Comparison of ENCODE assay signal across 14 cellular contexts in genomic region chrX:12958059-12958458, GRCh38. TPM values are rescaled to one million over a fixed set of nuclear protein-coding genes. Genes with fewer than 3 reads are reported as not detected.
DNase-seq lines count a peak whose midpoint lies in the region; ATAC-seq and TF ChIP-seq lines count a peak whose summit lies in the region.
"Had no signal": no experiment of that assay in that cellular context is flagged by ENCODE, and none has a peak within 500 bp of the region (broad histone marks: within the 10 kb centered on the region; RNA-seq: fewer than 3 reads in every experiment).

No MANE protein-coding gene starts in this region.

- H3K4me1 Mint-ChIP-seq in activated naive CD4-positive, alpha-beta T cell treated with anti-CD3 and anti-CD28 coated beads, Interleukin-2, amount 10 ng/mL, durations not matched to agents 7 days and 5 days, result peaks cover 76% of the 10 kb centered on the region

- H3K4me2 ChIP-seq in OCI-LY7 (ENCODE audit: low read length), result peak overlapping the region; percentile 84

- H3K4me3 ChIP-seq in OCI-LY7 (ENCODE audit: low read depth, low read length, poor library complexity, severe bottlenecking) (peak overlapping the region; percentile 50), colonic mucosa (no peak overlapping the region), transverse colon (no peak overlapping the region)
- H3K4me3 ChIP-seq: gastroesophageal sphincter, skin epidermis, uterus had no signal

- TF ChIP-seq EP300 in transverse colon (IDR thresholded peaks at IDR 0.05; ENCODE audit: low read depth), result no peak

- TF ChIP-seq CTCF in OCI-LY7 (conservative IDR thresholded peaks at IDR 0.05; ENCODE audit: low read length), result no peak
- TF ChIP-seq CTCF in colonic mucosa (IDR thresholded peaks at IDR 0.05), result no peak
- TF ChIP-seq CTCF in transverse colon (IDR thresholded peaks at IDR 0.05), result no peak
- no peak for TF ChIP-seq CTCF in GM13976 (IDR thresholded peaks at IDR 0.05; ENCODE audit: borderline replicate concordance, control extremely low read depth, extremely low read depth, insufficient read depth, missing control alignments)

- intact Hi-C loops in OCI-LY7 (cut with micrococcal nuclease; ENCODE audit: unreplicated experiment) (loop anchor here (5.0 kb wide), 2 partner anchors 91 to 774 kb away; partner anchors contain the start of genes OFD1, TLR7 and TRAPPC2), colonic mucosa (cut with DNase I) (no loop called here), transverse colon (cut with DNase I; ENCODE audit: low total_unique reads) (no loop called here)

- H3K9me3 Mint-ChIP-seq in activated naive CD4-positive, alpha-beta T cell treated with anti-CD3 and anti-CD28 coated beads, Interleukin-2, amount 10 ng/mL, durations not matched to agents 7 days and 5 days, result no peaks in the 10 kb centered on the region

- ATAC-seq in HG03139 (IDR thresholded peaks at IDR 0.05; ENCODE audit: unreplicated experiment), result no peak
- no peak for ATAC-seq in GM18868 (IDR thresholded peaks at IDR 0.05; ENCODE audit: unreplicated experiment)
- ATAC-seq: gastroesophageal sphincter, left cardiac atrium had no signal

- H3K79me2 ChIP-seq in OCI-LY7 (ENCODE audit: insufficient read depth, low read depth, low read length), result no peaks in the 10 kb centered on the region

- peak overlapping the region; percentile 34; the same call in 1 of the 2 replicates for H2AFZ ChIP-seq in OCI-LY7 (ENCODE audit: low read length)

- no peak overlapping the region for H3K9ac ChIP-seq in colonic mucosa (ENCODE audit: low read depth in 2 of 2, low read length in 2 of 2)

- no TSS peak for BruUV-seq in OCI-LY7 (replicated peaks; lab: Mats Ljungman, UMichigan)

- POLR2A ChIA-PET in OCI-LY7 (lab: Charles Lee), result interaction anchor here (0.6 to 6.2 kb wide), 13 partner anchors 12 to 747 kb away, joined by 3 to 148 read pairs (median 4); partner anchors contain the start of genes TCEANC, TLR7 and TMSB4X

- H3K27ac ChIP-seq in OCI-LY7 (ENCODE audit: low read depth, low read length, poor library complexity, severe bottlenecking) (peak overlapping the region; percentile 100), colonic mucosa (peak overlapping the region; percentile 64), transverse colon (peak overlapping the region; percentile 60 to 83 (median 79))

- H3K36me3 Mint-ChIP-seq in activated naive CD4-positive, alpha-beta T cell treated with anti-CD3 and anti-CD28 coated beads, Interleukin-2, amount 10 ng/mL, durations not matched to agents 7 days and 5 days, result peaks cover 6% of the 10 kb centered on the region

- H4K20me1 ChIP-seq in OCI-LY7 (ENCODE audit: insufficient read depth, low read length), result no peaks in the 10 kb centered on the region

- H3K27ac Mint-ChIP-seq in activated naive CD4-positive, alpha-beta T cell treated with anti-CD3 and anti-CD28 coated beads, Interleukin-2, amount 10 ng/mL, durations not matched to agents 7 days and 5 days, result peak overlapping the region; percentile 99

- WGBS in transverse colon (ENCODE audit: low coverage in 1 of 2), 2 donors, result 59% methylated on average over 5 of the region's 5 CpGs; no CpG with 5 or more reads in 1 of the 2 donors

- CTCF ChIA-PET in activated naive CD4-positive, alpha-beta T cell treated with anti-CD3 and anti-CD28 coated beads, Interleukin-2, amount 10 ng/mL, durations not matched to agents 7 days and 5 days (lab: Charles Lee), result interaction anchor here (1.2 to 2.3 kb wide), 3 partner anchors 12 to 134 kb away, joined by 3 to 14 read pairs (median 5); no protein-coding TSS in a partner anchor
- CTCF ChIA-PET in OCI-LY7 (lab: Charles Lee; ENCODE audit: unreplicated experiment), result no interaction called here

- no peak for TF ChIP-seq POLR2A in transverse colon (IDR thresholded peaks at IDR 0.05)

- DNase-seq in activated naive CD4-positive, alpha-beta T cell treated with anti-CD3 and anti-CD28 coated beads, Interleukin-2, amount 10 ng/mL, durations not matched to agents 7 days and 5 days, result no peak
- no peak for DNase-seq in activated naive CD4-positive, alpha-beta T cell treated with anti-CD3 and anti-CD28 coated beads, Interleukin-2, amount 50 U/mL, for 16 hours
- no peak for DNase-seq in OCI-LY7 (ENCODE audit: low spot score)
- DNase-seq in colonic mucosa, result no peak
- no peak for DNase-seq in transverse colon
- DNase-seq in GM13976 (ENCODE audit: low spot score), result no peak
- DNase-seq: effector CD4-positive, alpha-beta T cell; left cardiac atrium; NCI-H446; uterus had no signal

- H3K4me1 ChIP-seq in OCI-LY7 (ENCODE audit: insufficient read depth, low read length, poor library complexity, severe bottlenecking) (peaks cover 78% of the 10 kb centered on the region), colonic mucosa (no peaks in the 10 kb centered on the region), transverse colon (peaks cover 0 to 11% (median 8%) of the 10 kb centered on the region in 4 donors)
- H3K4me1 ChIP-seq: uterus had no signal

- H3K27me3 Mint-ChIP-seq in activated naive CD4-positive, alpha-beta T cell treated with anti-CD3 and anti-CD28 coated beads, Interleukin-2, amount 10 ng/mL, durations not matched to agents 7 days and 5 days, result no peaks in the 10 kb centered on the region

- peak overlapping the region; percentile 79 for H3K4me3 Mint-ChIP-seq in activated naive CD4-positive, alpha-beta T cell treated with anti-CD3 and anti-CD28 coated beads, Interleukin-2, amount 10 ng/mL, durations not matched to agents 7 days and 5 days

- in situ Hi-C loops in transverse colon (cut with MboI; ENCODE audit: low pct_ligation_motif_present in 1 of 4, low pct_unique_long_range_greater_than_20kb in 1 of 4, low sequenced_read_pairs in 3 of 4) (loop anchor here (10.0 to 25.0 kb wide), 3 partner anchors 527 to 704 kb away; partner anchors contain the start of gene TCEANC (in 2 of the 4)), GM13976 (cut with MboI; ENCODE audit: low sequenced_read_pairs, unreplicated experiment) (no loop called here)

- H3K9me2 ChIP-seq in OCI-LY7 (ENCODE audit: insufficient read depth, low read length), result no peaks in the 10 kb centered on the region

- no peaks in the 10 kb centered on the region for H3K36me3 ChIP-seq in OCI-LY7 (ENCODE audit: insufficient read depth, low read length)
- H3K36me3 ChIP-seq in colonic mucosa, result no peaks in the 10 kb centered on the region
- H3K36me3 ChIP-seq in transverse colon, result no peaks in the 10 kb centered on the region
- H3K36me3 ChIP-seq: gastroesophageal sphincter, uterus had no signal

- H3K9me3 ChIP-seq in OCI-LY7 (ENCODE audit: low read length) (no peaks in the 10 kb centered on the region), colonic mucosa (no peaks in the 10 kb centered on the region), transverse colon (no peaks in the 10 kb centered on the region)
- H3K9me3 ChIP-seq: gastroesophageal sphincter, uterus had no signal

- H3K27me3 ChIP-seq in colonic mucosa (no peaks in the 10 kb centered on the region), transverse colon (no peaks in the 10 kb centered on the region)
- H3K27me3 ChIP-seq: gastroesophageal sphincter, uterus had no signal

RNA-seq across cellular contexts. Expression of gene TMSB4X, which starts 16.9 kb away (rescaled TPM):
- total RNA-seq in OCI-LY7 (2014; rRNA removed; shearing (Covaris generic)), result 1,355 and 1,476 TPM in 2 replicates
- total RNA-seq in OCI-LY7 (2022), result 1,524 and 1,540 TPM in 2 replicates
- 1,000 to 10,000 TPM; 3,844 to 4,288 TPM for total RNA-seq in colonic mucosa
- total RNA-seq in transverse colon, result 1,000 to 10,000 TPM in 3 of 4 donors, 100 to 1,000 TPM in 1; 680 to 4,578 (median 2,996) TPM

RNA-seq across cellular contexts. Expression of gene TLR8, which starts 51.6 kb away (rescaled TPM):
- total RNA-seq in OCI-LY7 (2014; rRNA removed; shearing (Covaris generic)), result not detected in 2 replicates
- total RNA-seq in OCI-LY7 (2022), result not detected in 2 replicates
- 1 to 10 TPM in 1 of 2 donors, under 1 TPM in 1; 0.35 to 1.6 TPM for total RNA-seq in colonic mucosa
- total RNA-seq in transverse colon, result 1 to 10 TPM in 1 of 4 donors, under 1 TPM in 2, not detected in 1; 0.37 to 1.3 (median 0.82) TPM
